In the genomic region with DNA sequence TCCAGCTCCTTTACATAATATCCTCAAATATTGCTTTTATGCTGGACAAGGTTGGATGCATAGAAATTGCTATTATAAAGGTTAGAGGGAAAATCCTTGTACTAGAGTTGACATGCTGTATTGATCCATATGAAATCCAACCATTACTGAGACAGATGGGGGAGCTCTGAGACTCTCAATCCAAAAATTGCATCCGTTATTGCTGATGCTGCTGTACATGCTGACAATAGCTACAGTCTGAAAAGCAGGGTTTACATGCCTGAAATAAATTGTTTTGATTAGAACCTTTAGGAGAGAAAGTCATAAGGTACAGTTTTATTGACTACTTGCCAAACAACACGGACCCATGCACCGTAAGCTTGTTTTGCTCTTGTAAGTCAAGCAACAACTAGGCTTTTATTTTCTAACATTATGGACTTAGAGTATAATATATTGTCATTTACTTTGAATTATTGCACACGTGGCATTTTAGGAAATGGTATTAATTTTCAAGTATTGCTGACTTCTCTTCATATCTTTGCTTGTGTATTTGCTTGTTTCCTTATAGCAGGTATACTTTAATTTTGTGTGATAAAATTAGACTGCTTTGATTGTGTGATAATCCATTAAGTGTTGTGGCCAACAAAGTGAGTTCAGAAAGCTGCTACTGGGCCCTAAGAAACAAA, we compare ENCODE assay signal across 15 cellular contexts.
DNase-seq lines count a peak whose midpoint lies in the region; ATAC-seq and TF ChIP-seq lines count a peak whose summit lies in the region.
"Had no signal": no experiment of that assay in that cellular context is flagged by ENCODE, and none has a peak within 500 bp of the region (broad histone marks: within the 10 kb centered on the region; RNA-seq: fewer than 3 reads in every experiment).

No MANE protein-coding gene starts in this region.

- no peak for ATAC-seq in GM19023 (IDR thresholded peaks at IDR 0.05; ENCODE audit: unreplicated experiment)
- ATAC-seq in activated T-cell treated with anti-CD3 and anti-CD28 coated beads, Interleukin-2, amount 50 U/mL, for 72 hours (replicated peaks in 1 of 2): no peak
- no peak for ATAC-seq in HG03342 (IDR thresholded peaks at IDR 0.05; ENCODE audit: unreplicated experiment)

- H3K36me3 Mint-ChIP-seq in activated T-cell treated with anti-CD3 and anti-CD28 coated beads, Interleukin-2, amount 50 U/mL, for 72 hours (ENCODE audit: insufficient read depth in 2 of 2): no peaks in the 10 kb centered on the region

- H3K4me1 Mint-ChIP-seq in activated T-cell treated with anti-CD3 and anti-CD28 coated beads, Interleukin-2, amount 50 U/mL, for 72 hours (ENCODE audit: low read depth): no peaks in the 10 kb centered on the region
- H3K4me1 Mint-ChIP-seq: activated B cell treated with CpG ODN at 0.5 μM for 24 hours had no signal

- H3K27ac ChIP-seq in VCaP (peak overlapping the region; percentile 27; the same call in 1 of the 2 replicates), substantia nigra (ENCODE audit: low read depth, low read length, poor library complexity, severe bottlenecking) (peak overlapping the region; percentile 58)

- H3K9me3 Mint-ChIP-seq in activated T-cell treated with anti-CD3 and anti-CD28 coated beads, Interleukin-2, amount 50 U/mL, for 72 hours: peaks cover 9 to 14% of the 10 kb centered on the region in 2 donors
- H3K9me3 Mint-ChIP-seq: nephron had no signal

- no peak overlapping the region for H3K4me3 Mint-ChIP-seq in activated T-cell treated with anti-CD3 and anti-CD28 coated beads, Interleukin-2, amount 50 U/mL, for 72 hours
- H3K4me3 Mint-ChIP-seq: activated B cell treated with CpG ODN at 0.5 μM for 24 hours, nephron had no signal

- no peak overlapping the region for H3K27ac Mint-ChIP-seq in activated T-cell treated with anti-CD3 and anti-CD28 coated beads, Interleukin-2, amount 50 U/mL, for 72 hours
- H3K27ac Mint-ChIP-seq: activated B cell treated with CpG ODN at 0.5 μM for 24 hours, nephron had no signal

- TF ChIP-seq CTCF in VCaP (conservative IDR thresholded peaks at IDR 0.05): no peak

- DNase-seq in NCI-H1417 (lab: John Stamatoyannopoulos, UW) (peak in 2 of 3 experiments; percentile 10 to 31), NCI-H1417 treated with DMSO at 0.1 percent for 48 hours (lab: John Stamatoyannopoulos, UW) (no peak), globus pallidus (ENCODE audit: low spot score) (peak; percentile 78), substantia nigra (lab: John Stamatoyannopoulos, UW) (peak in 13 of 49 donors; percentile 1 to 50 (median 6))
- no peak for DNase-seq in activated T-cell treated with anti-CD3 and anti-CD28 coated beads, Interleukin-2, amount 50 U/mL, for 72 hours
- DNase-seq: activated B cell treated with CpG ODN at 0.5 μM for 24 hours; activated naive CD4-positive, alpha-beta T cell; GF-D8; MV-4-11; NCI-H446 treated with DMSO at 0.1 percent for 48 hours; stimulated activated CD4-positive, alpha-beta T cell treated with anti-CD3 and anti-CD28 coated beads, Interleukin-1b, Interleukin-23, amount 100 ng/mL, for 48 hours had no signal

- H3K27me3 Mint-ChIP-seq in activated T-cell treated with anti-CD3 and anti-CD28 coated beads, Interleukin-2, amount 50 U/mL, for 72 hours (ENCODE audit: low read depth): no peaks in the 10 kb centered on the region
- H3K27me3 Mint-ChIP-seq: activated B cell treated with CpG ODN at 0.5 μM for 24 hours had no signal

Comparison
In these comparisons a context has a peak if more than half of its experiments do, and no peak if none do; other contexts are left out.
1. DNase-seq: peak in NCI-H1417 (2 of 3) and globus pallidus (single experiment); none in NCI-H1417 treated with DMSO at 0.1 percent for 48 hours (single experiment) and activated T-cell treated with anti-CD3 and anti-CD28 coated beads, Interleukin-2, amount 50 U/mL, for 72 hours (0 of 2).